In genomic region chr16:72999541-73000019, GRCh38 we compare ENCODE assay signal across 15 cellular contexts. TPM values are rescaled to one million over a fixed set of nuclear protein-coding genes. Genes with fewer than 3 reads are reported as not detected.
DNase-seq lines count a peak whose midpoint lies in the region; ATAC-seq and TF ChIP-seq lines count a peak whose summit lies in the region.
"Had no signal": no experiment of that assay in that cellular context is flagged by ENCODE, and none has a peak within 500 bp of the region (broad histone marks: within the 10 kb centered on the region; RNA-seq: fewer than 3 reads in every experiment).

No MANE protein-coding gene starts in this region.

- H3K4me1 ChIP-seq in adipocyte (ENCODE audit: control insufficient read depth, insufficient read depth, low read length) (peaks cover 45% of the 10 kb centered on the region), tibial nerve (peaks cover 0 to 79% (median 31%) of the 10 kb centered on the region in 4 donors), esophagus squamous epithelium (peaks cover 21 to 48% (median 22%) of the 10 kb centered on the region in 3 donors)

- peaks cover 3% of the 10 kb centered on the region for H3K9me3 ChIP-seq in adipocyte (ENCODE audit: control insufficient read depth, low read length)
- H3K9me3 ChIP-seq in tibial nerve: peaks cover 0 to 7% (median 0%) of the 10 kb centered on the region in 4 donors
- H3K9me3 ChIP-seq in esophagus squamous epithelium: peaks cover 0 to 8% (median 0%) of the 10 kb centered on the region in 3 donors

- H3K9me3 Mint-ChIP-seq in nephron: peaks cover 9% of the 10 kb centered on the region

- TF ChIP-seq CTCF in nephron (IDR thresholded peaks at IDR 0.05; ENCODE audit: unreplicated experiment in 3 of 3): no peak
- no peak for TF ChIP-seq CTCF in tibial nerve (IDR thresholded peaks at IDR 0.05)
- no peak for TF ChIP-seq CTCF in esophagus squamous epithelium (IDR thresholded peaks at IDR 0.05)

- H3K4me1 Mint-ChIP-seq in nephron: peaks cover 53% of the 10 kb centered on the region
- H3K4me1 Mint-ChIP-seq: activated CD4-positive, alpha-beta T cell treated with anti-CD3 and anti-CD28 coated beads, Interleukin-2, amount 10 ng/mL, durations not matched to agents 24 days and 14 days; stimulated activated naive CD8-positive, alpha-beta T cell treated with anti-CD3 and anti-CD28 coated beads, Interleukin-15, amount 100 ng/mL, for 72 hours had no signal

- H3K4me3 ChIP-seq in adipocyte (ENCODE audit: low read length) (peak overlapping the region; percentile 63), tibial nerve (peak overlapping the region in 2 of 4 donors; percentile 8 to 38), esophagus squamous epithelium (peak overlapping the region in 1 of 4 donors; percentile 27)
- H3K4me3 ChIP-seq: skin epidermis had no signal

- H3K4me3 Mint-ChIP-seq in nephron: no peak overlapping the region
- H3K4me3 Mint-ChIP-seq: activated CD4-positive, alpha-beta T cell treated with anti-CD3 and anti-CD28 coated beads, Interleukin-2, amount 10 ng/mL, durations not matched to agents 24 days and 14 days; activated T-cell treated with anti-CD3 and anti-CD28 coated beads, Interleukin-2, amount 50 U/mL, for 24 hours; naive thymus-derived CD8-positive, alpha-beta T cell; stimulated activated naive CD8-positive, alpha-beta T cell treated with anti-CD3 and anti-CD28 coated beads, Interleukin-15, amount 100 ng/mL, for 72 hours had no signal

- H3K27me3 Mint-ChIP-seq in nephron (ENCODE audit: low read depth): peaks cover 7% of the 10 kb centered on the region
- H3K27me3 Mint-ChIP-seq: activated CD4-positive, alpha-beta T cell treated with anti-CD3 and anti-CD28 coated beads, Interleukin-2, amount 10 ng/mL, durations not matched to agents 24 days and 14 days; activated T-cell treated with anti-CD3 and anti-CD28 coated beads, Interleukin-2, amount 50 U/mL, for 24 hours; naive thymus-derived CD8-positive, alpha-beta T cell; stimulated activated naive CD8-positive, alpha-beta T cell treated with anti-CD3 and anti-CD28 coated beads, Interleukin-15, amount 100 ng/mL, for 72 hours had no signal

- TF ChIP-seq EP300 in tibial nerve (IDR thresholded peaks at IDR 0.05): no peak

- peak overlapping the region; percentile 63 to 89 (median 76) for H3K27ac ChIP-seq in tibial nerve
- peak overlapping the region in 2 of 4 donors; percentile 24 to 59 for H3K27ac ChIP-seq in esophagus squamous epithelium

- no peak for ATAC-seq in GM18909 (IDR thresholded peaks at IDR 0.05; ENCODE audit: poor library complexity, unreplicated experiment)
- ATAC-seq: naive thymus-derived CD8-positive, alpha-beta T cell; stimulated activated naive CD8-positive, alpha-beta T cell treated with anti-CD3 and anti-CD28 coated beads, Interleukin-15, amount 100 ng/mL, for 72 hours had no signal

- no peaks in the 10 kb centered on the region for H3K27me3 ChIP-seq in adipocyte (replicated peaks; ENCODE audit: control insufficient read depth, insufficient read depth, low read length)
- H3K27me3 ChIP-seq in tibial nerve: no peaks in the 10 kb centered on the region
- no peaks in the 10 kb centered on the region for H3K27me3 ChIP-seq in esophagus squamous epithelium

- H3K27ac Mint-ChIP-seq in nephron: peak overlapping the region; percentile 45 to 78 (median 64)
- H3K27ac Mint-ChIP-seq: activated CD4-positive, alpha-beta T cell treated with anti-CD3 and anti-CD28 coated beads, Interleukin-2, amount 10 ng/mL, durations not matched to agents 24 days and 14 days; activated T-cell treated with anti-CD3 and anti-CD28 coated beads, Interleukin-2, amount 50 U/mL, for 24 hours; naive thymus-derived CD8-positive, alpha-beta T cell; stimulated activated naive CD8-positive, alpha-beta T cell treated with anti-CD3 and anti-CD28 coated beads, Interleukin-15, amount 100 ng/mL, for 72 hours had no signal

- 65 to 73% methylated on average over 8 to 9 of the region's 9 CpGs for WGBS in tibial nerve, 2 donors
- 49 to 76% methylated on average over 2 to 4 of the region's 9 CpGs for WGBS in esophagus squamous epithelium, 2 donors

- H3K9ac ChIP-seq in adipocyte (ENCODE audit: low read length): peak overlapping the region; percentile 12

- TF ChIP-seq POLR2A in tibial nerve (IDR thresholded peaks at IDR 0.05) (no peak), esophagus squamous epithelium (IDR thresholded peaks at IDR 0.05) (no peak)

- intact Hi-C loops in esophagus squamous epithelium (cut with DNase I): loop anchor here (10.0 kb wide), 1 partner anchor 125 kb away; no protein-coding TSS in a partner anchor

- peaks cover 18% of the 10 kb centered on the region for H3K36me3 Mint-ChIP-seq in nephron (ENCODE audit: low read depth)
- H3K36me3 Mint-ChIP-seq: naive thymus-derived CD8-positive, alpha-beta T cell had no signal

- H3K36me3 ChIP-seq in adipocyte (ENCODE audit: control insufficient read depth, insufficient read depth, low read length, severe bottlenecking): no peaks in the 10 kb centered on the region
- H3K36me3 ChIP-seq in tibial nerve: no peaks in the 10 kb centered on the region
- no peaks in the 10 kb centered on the region for H3K36me3 ChIP-seq in esophagus squamous epithelium

- peak; percentile 64 for DNase-seq in NCI-H510A treated with DMSO at 0.1 percent for 48 hours (lab: John Stamatoyannopoulos, UW)
- DNase-seq in NCI-H510A (lab: John Stamatoyannopoulos, UW): no peak
- no peak for DNase-seq in adipocyte (ENCODE audit: low read depth)
- no peak for DNase-seq in tibial nerve (ENCODE audit: low spot score in 2 of 2)
- DNase-seq in esophagus squamous epithelium (lab: John Stamatoyannopoulos, UW): no peak
- no peak for DNase-seq in SKM-1 treated with dmso at 0.1 percent for 144 hours (lab: John Stamatoyannopoulos, UW; ENCODE audit: unreplicated experiment)
- DNase-seq: activated CD4-positive, alpha-beta T cell treated with anti-CD3 and anti-CD28 coated beads, Interleukin-2, amount 10 ng/mL, durations not matched to agents 24 days and 14 days; activated T-cell treated with anti-CD3 and anti-CD28 coated beads, Interleukin-2, amount 50 U/mL, for 24 hours; DMS 273 treated with DMSO at 0.1 percent for 48 hours; naive thymus-derived CD8-positive, alpha-beta T cell; NCI-H226; stimulated activated naive CD8-positive, alpha-beta T cell treated with anti-CD3 and anti-CD28 coated beads, Interleukin-15, amount 100 ng/mL, for 72 hours had no signal

RNA-seq across cellular contexts. Expression of gene ZFHX3, which starts 48.3 kb away (rescaled TPM):
- total RNA-seq in tibial nerve (10 to 100 TPM; 36.3 to 44.0 (median 38.1) TPM), esophagus squamous epithelium (10 to 100 TPM in 1 of 4 donors, 1 to 10 TPM in 3; 3.5 to 12.8 (median 4.5) TPM)
